10 cellular contexts compared by ENCODE assay signal in the genomic region with DNA sequence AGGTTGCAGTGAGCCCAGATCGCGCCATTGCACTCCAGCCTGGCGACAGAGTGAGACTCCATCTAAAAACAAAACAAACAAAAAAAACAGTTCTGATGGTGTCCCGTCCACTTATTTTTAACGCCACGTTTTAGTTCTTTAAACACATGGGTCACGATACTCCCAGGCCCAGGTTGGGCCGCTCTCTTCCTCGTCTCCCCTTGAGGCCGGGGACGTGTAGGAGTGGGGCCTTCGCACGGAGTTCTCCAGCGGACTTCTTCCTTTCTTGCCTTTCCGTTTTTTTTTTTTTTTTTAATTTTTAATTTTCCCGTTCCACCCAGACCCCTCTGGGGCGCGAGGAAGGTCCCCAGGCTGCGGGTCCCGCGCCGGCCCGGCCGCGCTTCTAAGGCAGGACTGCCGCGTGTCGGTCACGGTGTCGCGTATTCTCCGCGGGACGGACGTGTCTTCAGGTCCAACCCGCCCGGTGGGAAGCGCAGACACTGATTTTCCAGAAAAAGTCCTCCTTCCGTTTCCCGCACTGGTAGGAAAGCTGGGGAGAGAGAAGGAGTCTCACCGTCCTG. TPM values are rescaled to one million over a fixed set of nuclear protein-coding genes. Genes with fewer than 3 reads are reported as not detected.
DNase-seq lines count a peak whose midpoint lies in the region; ATAC-seq, FAIRE-seq and TF ChIP-seq lines count a peak whose summit lies in the region.
"Had no signal": no experiment of that assay in that cellular context is flagged by ENCODE, and none has a peak within 500 bp of the region (broad histone marks: within the 10 kb centered on the region; RNA-seq: fewer than 3 reads in every experiment).

No MANE protein-coding gene starts in this region.

- H3K9ac ChIP-seq in endothelial cell of umbilical vein (replicated peaks; ENCODE audit: extremely low read depth, insufficient read depth, low read length) = no peak overlapping the region

- peaks cover 25% of the 10 kb centered on the region for H3K27me3 Mint-ChIP-seq in MCF 10A (ENCODE audit: insufficient read depth, unreplicated experiment)
- H3K27me3 Mint-ChIP-seq in naive thymus-derived CD4-positive, alpha-beta T cell = peaks cover 0 to 17% (median 11%) of the 10 kb centered on the region in 5 donors
- peaks cover 24% of the 10 kb centered on the region for H3K27me3 Mint-ChIP-seq in stimulated activated memory B cell treated with anti-CD40 and anti-IgM and Interleukin-4, amounts not matched to agents 10 μg/mL and 1 μg/mL and 100 μg/mL, for 72 hours

- peaks cover 32% of the 10 kb centered on the region for H3K9me3 Mint-ChIP-seq in MCF 10A (ENCODE audit: unreplicated experiment)
- peaks cover 12 to 29% (median 16%) of the 10 kb centered on the region in 11 donors for H3K9me3 Mint-ChIP-seq in naive thymus-derived CD4-positive, alpha-beta T cell
- peaks cover 20% of the 10 kb centered on the region for H3K9me3 Mint-ChIP-seq in stimulated activated memory B cell treated with anti-CD40 and anti-IgM and Interleukin-4, amounts not matched to agents 10 μg/mL and 1 μg/mL and 100 μg/mL, for 72 hours

- H3K9me3 ChIP-seq in breast epithelium = peaks cover 11 to 27% of the 10 kb centered on the region in 2 donors
- peaks cover 6% of the 10 kb centered on the region for H3K9me3 ChIP-seq in endothelial cell of umbilical vein (replicated peaks; ENCODE audit: control insufficient read depth, insufficient read depth, low read length)
- H3K9me3 ChIP-seq in naive thymus-derived CD4-positive, alpha-beta T cell (ENCODE audit: control insufficient read depth in 2 of 3, low read length in 3 of 3) = peaks cover 0 to 12% (median 0%) of the 10 kb centered on the region in 3 experiments
- H3K9me3 ChIP-seq in uterus = peaks cover 0 to 5% of the 10 kb centered on the region in 2 donors

- POLR2A ChIA-PET in MCF 10A (lab: Yijun Ruan, JAX) (no interaction called here), endothelial cell of umbilical vein (lab: Charles Lee) (interaction anchor here (0.6 kb wide), 1 partner anchor 1865 kb away, joined by 8 read pairs; no protein-coding TSS in a partner anchor)
- POLR2A ChIA-PET in naive thymus-derived CD4-positive, alpha-beta T cell (lab: Charles Lee) = no interaction called here

- H3K4me3 ChIP-seq in breast epithelium (peak overlapping the region; percentile 37 to 67 (median 51)), endothelial cell of umbilical vein (replicated peaks in 1 of 3; ENCODE audit: insufficient read depth in 1 of 3, low read depth in 1 of 3, low read length in 3 of 3) (peak overlapping the region in 2 of 3 experiments; percentile 30 to 39), uterus (peak overlapping the region; percentile 30 to 42)
- peak overlapping the region; percentile 42 for H3K4me3 ChIP-seq in naive thymus-derived CD4-positive, alpha-beta T cell (ENCODE audit: low read length)

- no peaks in the 10 kb centered on the region for H3K9me1 ChIP-seq in endothelial cell of umbilical vein (replicated peaks; ENCODE audit: control insufficient read depth, extremely low read depth, insufficient read depth, low read length)

- CTCF ChIA-PET in MCF 10A (lab: Yijun Ruan, JAX) = no interaction called here
- CTCF ChIA-PET in endothelial cell of umbilical vein (lab: Charles Lee) = interaction anchor here (1.0 kb wide), 1 partner anchor 33 kb away, joined by 5 read pairs; no protein-coding TSS in a partner anchor
- CTCF ChIA-PET in naive thymus-derived CD4-positive, alpha-beta T cell (lab: Charles Lee) = no interaction called here

- H3K36me3 Mint-ChIP-seq in MCF 10A (ENCODE audit: insufficient read depth, unreplicated experiment) = no peaks in the 10 kb centered on the region
- H3K36me3 Mint-ChIP-seq in naive thymus-derived CD4-positive, alpha-beta T cell = peaks cover 5 to 17% (median 13%) of the 10 kb centered on the region in 5 donors
- peaks cover 7% of the 10 kb centered on the region for H3K36me3 Mint-ChIP-seq in stimulated activated memory B cell treated with anti-CD40 and anti-IgM and Interleukin-4, amounts not matched to agents 10 μg/mL and 1 μg/mL and 100 μg/mL, for 72 hours

- H3K4me1 ChIP-seq in breast epithelium (no peaks in the 10 kb centered on the region), endothelial cell of umbilical vein (ENCODE audit: control insufficient read depth, extremely low read depth, insufficient read depth, low read length) (peaks cover 7% of the 10 kb centered on the region), uterus (peaks cover 0 to 4% of the 10 kb centered on the region in 2 donors)
- H3K4me1 ChIP-seq in naive thymus-derived CD4-positive, alpha-beta T cell (ENCODE audit: control insufficient read depth in 2 of 2, insufficient read depth in 2 of 2, low read length in 2 of 2) = peaks cover 21 to 22% of the 10 kb centered on the region in 2 donors

- H4K20me1 ChIP-seq in endothelial cell of umbilical vein (replicated peaks; ENCODE audit: control insufficient read depth, extremely low read depth, insufficient read depth, low read length) = no peaks in the 10 kb centered on the region

- H3K27me3 ChIP-seq in breast epithelium = peaks cover 3 to 6% of the 10 kb centered on the region in 2 donors
- H3K27me3 ChIP-seq in endothelial cell of umbilical vein (ENCODE audit: control insufficient read depth in 2 of 2, insufficient read depth in 2 of 2, low read length in 2 of 2) = peaks cover 9 to 10% of the 10 kb centered on the region in 2 experiments
- H3K27me3 ChIP-seq in naive thymus-derived CD4-positive, alpha-beta T cell (ENCODE audit: control insufficient read depth in 2 of 2, insufficient read depth in 2 of 2, low read length in 2 of 2) = no peaks in the 10 kb centered on the region
- H3K27me3 ChIP-seq in uterus = no peaks in the 10 kb centered on the region

- H3K4me3 Mint-ChIP-seq in MCF 10A (ENCODE audit: unreplicated experiment) = no peak overlapping the region
- H3K4me3 Mint-ChIP-seq in naive thymus-derived CD4-positive, alpha-beta T cell = peak overlapping the region in 6 of 10 donors; percentile 30 to 69 (median 38)
- H3K4me3 Mint-ChIP-seq in stimulated activated memory B cell treated with anti-CD40 and anti-IgM and Interleukin-4, amounts not matched to agents 10 μg/mL and 1 μg/mL and 100 μg/mL, for 72 hours = no peak overlapping the region

- FAIRE-seq in endothelial cell of umbilical vein (lab: Jason Lieb, UNC) = no peak

- H3K4me1 Mint-ChIP-seq in MCF 10A (ENCODE audit: insufficient read depth, unreplicated experiment) = no peaks in the 10 kb centered on the region
- peaks cover 0 to 19% (median 7%) of the 10 kb centered on the region in 7 donors for H3K4me1 Mint-ChIP-seq in naive thymus-derived CD4-positive, alpha-beta T cell
- peaks cover 7% of the 10 kb centered on the region for H3K4me1 Mint-ChIP-seq in stimulated activated memory B cell treated with anti-CD40 and anti-IgM and Interleukin-4, amounts not matched to agents 10 μg/mL and 1 μg/mL and 100 μg/mL, for 72 hours

- no peak overlapping the region for H3K27ac Mint-ChIP-seq in MCF 10A (ENCODE audit: low read depth, unreplicated experiment)
- peak overlapping the region in 1 of 9 donors; percentile 16 for H3K27ac Mint-ChIP-seq in naive thymus-derived CD4-positive, alpha-beta T cell
- H3K27ac Mint-ChIP-seq in stimulated activated memory B cell treated with anti-CD40 and anti-IgM and Interleukin-4, amounts not matched to agents 10 μg/mL and 1 μg/mL and 100 μg/mL, for 72 hours = no peak overlapping the region

- TF ChIP-seq CTCF in breast epithelium (IDR thresholded peaks at IDR 0.05) = no peak
- TF ChIP-seq CTCF in MCF 10A (IDR thresholded peaks at IDR 0.05; ENCODE audit: unreplicated experiment) = no peak
- TF ChIP-seq CTCF in endothelial cell of umbilical vein (IDR thresholded peaks at IDR 0.05; ENCODE audit: extremely low read depth in 1 of 2, insufficient read depth in 1 of 2, low read depth in 1 of 2, low read length in 2 of 2) = no peak
- TF ChIP-seq CTCF in uterus (IDR thresholded peaks at IDR 0.05) = no peak

- intact Hi-C loops in breast epithelium (cut with DNase I; ENCODE audit: low total_unique reads) (no loop called here), MCF 10A (cut with micrococcal nuclease) (no loop called here), endothelial cell of umbilical vein (cut with micrococcal nuclease) (loop anchor here (2.0 to 10.0 kb wide), 2 partner anchors 53 to 445 kb away; a partner anchor contains a TSS), uterus (cut with DNase I; ENCODE audit: low total_unique reads) (no loop called here)
- intact Hi-C loops in naive thymus-derived CD4-positive, alpha-beta T cell (cut with micrococcal nuclease) = loop anchor here (1.0 to 5.0 kb wide), 9 partner anchors 26 to 733 kb away; a partner anchor contains a TSS

- TF ChIP-seq POLR2A in breast epithelium (IDR thresholded peaks at IDR 0.05) (no peak), endothelial cell of umbilical vein (IDR thresholded peaks at IDR 0.05; ENCODE audit: low read depth, low read length) (no peak), uterus (IDR thresholded peaks at IDR 0.05) (no peak)

- no peak for ATAC-seq in naive thymus-derived CD4-positive, alpha-beta T cell
- ATAC-seq in GM19467 (IDR thresholded peaks at IDR 0.05; ENCODE audit: unreplicated experiment) = no peak
- no peak for ATAC-seq in stimulated activated memory B cell treated with anti-CD40 and anti-IgM and Interleukin-4, amounts not matched to agents 10 μg/mL and 1 μg/mL and 100 μg/mL, for 72 hours

- peak overlapping the region; percentile 84 for H2AFZ ChIP-seq in endothelial cell of umbilical vein (ENCODE audit: low read depth, low read length)

- H3K36me3 ChIP-seq in breast epithelium (no peaks in the 10 kb centered on the region), endothelial cell of umbilical vein (ENCODE audit: control insufficient read depth in 2 of 2, extremely low read depth in 1 of 2, insufficient read depth in 2 of 2, low read length in 2 of 2) (no peaks in the 10 kb centered on the region), uterus (no peaks in the 10 kb centered on the region)
- H3K36me3 ChIP-seq in naive thymus-derived CD4-positive, alpha-beta T cell (ENCODE audit: control insufficient read depth in 2 of 3, insufficient read depth in 3 of 3, low read length in 3 of 3) = no peaks in the 10 kb centered on the region

- H3K27ac ChIP-seq in breast epithelium (no peak overlapping the region), endothelial cell of umbilical vein (ENCODE audit: insufficient read depth, low read depth, low read length) (no peak overlapping the region), uterus (no peak overlapping the region)
- peak overlapping the region; percentile 65 for H3K27ac ChIP-seq in naive thymus-derived CD4-positive, alpha-beta T cell (ENCODE audit: low read depth, low read length)

- DNase-seq in breast epithelium (ENCODE audit: low spot score in 2 of 2) (peak in 1 of 2 donors; percentile 49), MCF 10A (ENCODE audit: unreplicated experiment) (no peak), endothelial cell of umbilical vein (ENCODE audit: low read depth, low spot score) (no peak), uterus (peak in 1 of 2 donors; percentile 6), HT-29 (ENCODE audit: low spot score) (no peak)
- no peak for DNase-seq in naive thymus-derived CD4-positive, alpha-beta T cell
- DNase-seq: GOT3, NCI-H2081 treated with DMSO at 0.1 percent for 48 hours had no signal

- BruUV-seq in MCF 10A (replicated peaks; lab: Mats Ljungman, UMichigan) (no TSS peak), endothelial cell of umbilical vein (replicated peaks; lab: Mats Ljungman, UMichigan) (no TSS peak)

- no peaks in the 10 kb centered on the region for H3K79me2 ChIP-seq in endothelial cell of umbilical vein (ENCODE audit: control insufficient read depth, insufficient read depth, low read length)

- dilution Hi-C loops in endothelial cell of umbilical vein (cut with MboI; ENCODE audit: extremely low pct_ligation_motif_present, low sequenced_read_pairs) = no loop called here

- H3K4me2 ChIP-seq in endothelial cell of umbilical vein (ENCODE audit: insufficient read depth, low read length) = peak overlapping the region; percentile 69

RNA-seq across cellular contexts. Expression of a gene that starts 47.5 kb away (rescaled TPM):
- 1 to 10 TPM; 5.6 to 6.7 (median 6.6) TPM for total RNA-seq in breast epithelium
- 16.0 and 25.4 TPM in 2 replicates for total RNA-seq in MCF 10A (2022)
- total RNA-seq in endothelial cell of umbilical vein = 54.6 and 58.9 TPM in 2 replicates
- polyA plus RNA-seq in endothelial cell of umbilical vein = 36.3 and 55.0 TPM in 2 replicates
- 16.9 and 19.9 TPM in 2 replicates for polyA plus RNA-seq in endothelial cell of umbilical vein (2011; cell fraction: cytosol; rRNA removed)
- 18.7 and 21.4 TPM in 2 replicates for polyA plus RNA-seq in endothelial cell of umbilical vein (2011; cell fraction: nucleus; rRNA removed)
- polyA plus RNA-seq in endothelial cell of umbilical vein (2012) = 32.8 and 34.1 TPM in 2 replicates
- 26.8 and 29.9 TPM in 2 replicates for polyA minus RNA-seq in endothelial cell of umbilical vein
- polyA minus RNA-seq in endothelial cell of umbilical vein (2011; cell fraction: cytosol; rRNA and poly(A)+ RNA removed) = 39.4 TPM
- 14.9 and 17.1 TPM in 2 replicates for polyA minus RNA-seq in endothelial cell of umbilical vein (2011; cell fraction: nucleus; rRNA and poly(A)+ RNA removed)
- 10 to 100 TPM; 10.5 to 49.1 (median 21.6) TPM for total RNA-seq in naive thymus-derived CD4-positive, alpha-beta T cell
- 10 to 100 TPM; 11.7 to 15.6 TPM for polyA plus RNA-seq in naive thymus-derived CD4-positive, alpha-beta T cell
- 10 to 100 TPM in 2 of 4 donors, 1 to 10 TPM in 1, not detected in 1; 7.6 to 12.8 (median 10.3) TPM for total RNA-seq in uterus
- total RNA-seq in HT-29 (2014; rRNA removed; shearing (Covaris generic)) = 56.7 and 67.4 TPM in 2 replicates

RNA-seq across cellular contexts. Expression of a gene that starts 53.8 kb away (rescaled TPM):
- total RNA-seq in breast epithelium (10 to 100 TPM in 1 of 3 donors, 1 to 10 TPM in 2; 3.4 to 13.8 (median 4.6) TPM), MCF 10A (2022) (3.7 and 6.6 TPM in 2 replicates), endothelial cell of umbilical vein (0.39 and 1.1 TPM in 2 replicates), uterus (1 to 10 TPM in 2 of 4 donors, under 1 TPM in 1, not detected in 1; 0.77 to 8.6 (median 3.2) TPM)
- 0.06 TPM in 1 of 2 replicates, not detected in the other for polyA plus RNA-seq in endothelial cell of umbilical vein
- polyA plus RNA-seq in endothelial cell of umbilical vein (2011; cell fraction: cytosol; rRNA removed) = not detected in 2 replicates
- polyA plus RNA-seq in endothelial cell of umbilical vein (2011; cell fraction: nucleus; rRNA removed) = 0.08 and 0.66 TPM in 2 replicates
- polyA plus RNA-seq in endothelial cell of umbilical vein (2012) = 0.25 and 0.35 TPM in 2 replicates
- not detected in 2 replicates for polyA minus RNA-seq in endothelial cell of umbilical vein
- polyA minus RNA-seq in endothelial cell of umbilical vein (2011; cell fraction: cytosol; rRNA and poly(A)+ RNA removed) = not detected
- 0.72 TPM in 1 of 2 replicates, not detected in the other for polyA minus RNA-seq in endothelial cell of umbilical vein (2011; cell fraction: nucleus; rRNA and poly(A)+ RNA removed)
- total RNA-seq in naive thymus-derived CD4-positive, alpha-beta T cell = 1 to 10 TPM; 1.2 to 5.2 (median 4.0) TPM
- polyA plus RNA-seq in naive thymus-derived CD4-positive, alpha-beta T cell = 1 to 10 TPM; 1.5 to 1.6 TPM
- not detected in 2 replicates for total RNA-seq in HT-29 (2014; rRNA removed; shearing (Covaris generic))

Comparison
In these comparisons a context has a peak if more than half of its experiments do, and no peak if none do; other contexts are left out.
1. H3K4me3 Mint-ChIP-seq: peak in naive thymus-derived CD4-positive, alpha-beta T cell (6 of 10); none in MCF 10A (single experiment) and stimulated activated memory B cell treated with anti-CD40 and anti-IgM and Interleukin-4, amounts not matched to agents 10 μg/mL and 1 μg/mL and 100 μg/mL, for 72 hours (single experiment).
2. intact Hi-C loops: an anchor here in endothelial cell of umbilical vein (2.0 to 10.0 kb wide) and naive thymus-derived CD4-positive, alpha-beta T cell (1.0 to 5.0 kb wide); none called in breast epithelium, MCF 10A and uterus.
3. Peak in every context shown above with its lines, with median percentiles within 50 percentile points of each other: H3K4me3 ChIP-seq.